In the genomic region with DNA sequence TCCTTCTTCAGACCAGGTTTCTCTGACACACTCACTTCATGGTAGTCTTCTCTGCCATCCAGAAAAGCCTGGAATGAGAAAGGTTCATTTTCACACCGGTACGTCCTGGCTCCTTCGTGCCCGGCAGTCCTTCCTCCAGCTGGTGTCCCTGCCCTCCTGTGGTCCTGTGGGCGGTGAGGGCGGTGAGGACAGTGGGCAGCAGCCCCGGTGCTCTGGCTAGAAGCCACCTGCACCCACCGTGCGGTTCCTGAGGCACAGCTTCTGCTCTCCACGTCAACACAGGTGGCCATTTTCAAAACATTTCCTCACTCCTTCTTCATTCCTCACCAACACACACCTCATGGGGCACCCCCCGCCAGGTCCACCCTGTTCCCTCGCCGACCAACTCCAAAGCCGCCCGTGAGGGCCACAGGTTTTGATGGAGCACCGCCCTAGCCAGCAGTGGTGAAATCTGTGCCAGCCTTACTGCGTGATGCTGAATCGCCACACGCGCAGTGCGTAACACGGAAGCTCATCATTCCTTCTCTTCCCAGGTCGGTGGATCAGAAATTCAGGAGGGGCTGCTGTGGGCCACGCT, we compare ENCODE assay signal across 1 cellular context.
TF ChIP-seq lines count a peak whose summit lies in the region.

No MANE protein-coding gene starts in this region.

TF ChIP-seq in WTC11, 78 proteins besides CTCF, POLR2A, EP300 and RAD21 (continued from another document):
- TF ChIP-seq, protein P1, sequence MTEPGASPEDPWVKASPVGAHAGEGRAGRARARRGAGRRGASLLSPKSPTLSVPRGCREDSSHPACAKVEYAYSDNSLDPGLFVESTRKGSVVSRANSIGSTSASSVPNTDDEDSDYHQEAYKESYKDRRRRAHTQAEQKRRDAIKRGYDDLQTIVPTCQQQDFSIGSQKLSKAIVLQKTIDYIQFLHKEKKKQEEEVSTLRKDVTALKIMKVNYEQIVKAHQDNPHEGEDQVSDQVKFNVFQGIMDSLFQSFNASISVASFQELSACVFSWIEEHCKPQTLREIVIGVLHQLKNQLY (CRISPR knock-in tag; IDR thresholded peaks at IDR 0.05) = no peak
- TF ChIP-seq TCF7 (CRISPR knock-in tag; IDR thresholded peaks at IDR 0.05; ENCODE audit: low read depth) (no peak), ATF6 (CRISPR knock-in tag; IDR thresholded peaks at IDR 0.05) (no peak), ERG (CRISPR knock-in tag; IDR thresholded peaks at IDR 0.05) (no peak), GTF2I (CRISPR knock-in tag; conservative IDR thresholded peaks at IDR 0.05) (no peak), STAT6 (CRISPR knock-in tag; conservative IDR thresholded peaks at IDR 0.05; ENCODE audit: low read depth) (no peak), PRRX2 (CRISPR knock-in tag; IDR thresholded peaks at IDR 0.05) (no peak), CREM (CRISPR knock-in tag; IDR thresholded peaks at IDR 0.05) (no peak), MYBL2 (CRISPR knock-in tag; IDR thresholded peaks at IDR 0.05) (no peak), ZNF138 (CRISPR knock-in tag; conservative IDR thresholded peaks at IDR 0.05) (no peak)
